In genomic region chr1:227428803-227429202, GRCh38 we compare ENCODE assay signal across 14 cellular contexts.
DNase-seq lines count a peak whose midpoint lies in the region; ATAC-seq, FAIRE-seq and TF ChIP-seq lines count a peak whose summit lies in the region.
"Had no signal": no experiment of that assay in that cellular context is flagged by ENCODE, and none has a peak within 500 bp of the region (broad histone marks: within the 10 kb centered on the region; RNA-seq: fewer than 3 reads in every experiment).

No MANE protein-coding gene starts in this region.

- H2AFZ ChIP-seq in HepG2 (ENCODE audit: low read length), result no peak overlapping the region

- H3K9ac ChIP-seq in HepG2 (ENCODE audit: insufficient read depth, low read depth, low read length) (no peak overlapping the region), endodermal cell (ENCODE audit: extremely low read depth, low read length, poor library complexity, severe bottlenecking) (no peak overlapping the region)

- no peak overlapping the region for H3K27ac Mint-ChIP-seq in CD4-positive, alpha-beta memory T cell
- no peak overlapping the region for H3K27ac Mint-ChIP-seq in endodermal cell
- H3K27ac Mint-ChIP-seq: dendritic cell treated with granulocyte-macrophage colony-stimulating factor and Interleukin-4, amounts not matched to agents 40 ng/mL and 50 ng/mL, for 4 days; H9; IgD-negative memory B cell had no signal

- H3K4me3 Mint-ChIP-seq in CD4-positive, alpha-beta memory T cell, result no peak overlapping the region
- no peak overlapping the region for H3K4me3 Mint-ChIP-seq in endodermal cell
- H3K4me3 Mint-ChIP-seq: dendritic cell treated with granulocyte-macrophage colony-stimulating factor and Interleukin-4, amounts not matched to agents 40 ng/mL and 50 ng/mL, for 4 days; H9; IgD-negative memory B cell had no signal

- H3K9me3 ChIP-seq in body of pancreas, result no peaks in the 10 kb centered on the region
- no peaks in the 10 kb centered on the region for H3K9me3 ChIP-seq in HepG2 (ENCODE audit: low read length)
- H3K9me3 ChIP-seq in tibial artery, result no peaks in the 10 kb centered on the region
- no peaks in the 10 kb centered on the region for H3K9me3 ChIP-seq in CD4-positive, alpha-beta memory T cell (ENCODE audit: control insufficient read depth in 1 of 2, low read length in 2 of 2)
- H3K9me3 ChIP-seq in endodermal cell (ENCODE audit: control insufficient read depth, low read length), result no peaks in the 10 kb centered on the region

- peaks cover 0 to 2% (median 0%) of the 10 kb centered on the region in 8 donors for H3K9me3 Mint-ChIP-seq in CD4-positive, alpha-beta memory T cell
- H3K9me3 Mint-ChIP-seq in endodermal cell, result no peaks in the 10 kb centered on the region
- H3K9me3 Mint-ChIP-seq: dendritic cell treated with granulocyte-macrophage colony-stimulating factor and Interleukin-4, amounts not matched to agents 40 ng/mL and 50 ng/mL, for 4 days; H9; IgD-negative memory B cell had no signal

- TF ChIP-seq POLR2A in body of pancreas (IDR thresholded peaks at IDR 0.05) (no peak), HepG2 (IDR thresholded peaks at IDR 0.05; ENCODE audit: insufficient read depth in 1 of 2, low read depth in 2 of 2, low read length in 2 of 2) (no peak)

- H3K79me2 ChIP-seq in HepG2 (ENCODE audit: insufficient read depth, low read length), result no peaks in the 10 kb centered on the region

- H3K27me3 ChIP-seq in body of pancreas (no peaks in the 10 kb centered on the region), HepG2 (ENCODE audit: control insufficient read depth in 1 of 2, insufficient read depth in 2 of 2, low read length in 2 of 2) (peaks cover 0 to 12% of the 10 kb centered on the region in 2 experiments; a peak in 2 of 5 replicates), tibial artery (no peaks in the 10 kb centered on the region), endodermal cell (ENCODE audit: control insufficient read depth, insufficient read depth, low read length, poor library complexity, severe bottlenecking) (no peaks in the 10 kb centered on the region)
- no peaks in the 10 kb centered on the region for H3K27me3 ChIP-seq in CD4-positive, alpha-beta memory T cell (ENCODE audit: insufficient read depth, low read length)

- POLR2A ChIA-PET in HepG2 (lab: Yijun Ruan, JAX), result no interaction called here
- POLR2A ChIA-PET in CD4-positive, alpha-beta memory T cell (lab: Charles Lee; ENCODE audit: partially characterized antibody), result no interaction called here

- no peaks in the 10 kb centered on the region for H3K36me3 ChIP-seq in body of pancreas (replicated peaks in 1 of 2; ENCODE audit: insufficient read depth in 1 of 2, low read depth in 2 of 2)
- no peaks in the 10 kb centered on the region for H3K36me3 ChIP-seq in HepG2 (replicated peaks in 1 of 2; ENCODE audit: control insufficient read depth in 1 of 2, insufficient read depth in 2 of 2, low read length in 2 of 2)
- no peaks in the 10 kb centered on the region for H3K36me3 ChIP-seq in tibial artery
- no peaks in the 10 kb centered on the region for H3K36me3 ChIP-seq in CD4-positive, alpha-beta memory T cell (ENCODE audit: insufficient read depth, low read length)
- H3K36me3 ChIP-seq in endodermal cell (ENCODE audit: control insufficient read depth, insufficient read depth, low read length), result no peaks in the 10 kb centered on the region

- H3K27me3 Mint-ChIP-seq in CD4-positive, alpha-beta memory T cell, result peaks cover 13 to 17% of the 10 kb centered on the region in 2 donors
- peaks cover 4% of the 10 kb centered on the region for H3K27me3 Mint-ChIP-seq in endodermal cell (ENCODE audit: insufficient read depth)
- H3K27me3 Mint-ChIP-seq: dendritic cell treated with granulocyte-macrophage colony-stimulating factor and Interleukin-4, amounts not matched to agents 40 ng/mL and 50 ng/mL, for 4 days had no signal

- BruUV-seq in HepG2 (replicated peaks; lab: Mats Ljungman, UMichigan), result no TSS peak

- TF ChIP-seq RAD21 in HepG2 (CRISPR knock-in tag; IDR thresholded peaks at IDR 0.05), result no peak

- CTCF ChIA-PET in HepG2 (lab: Yijun Ruan, JAX; ENCODE audit: low intra/inter-chr PET ratio, low total read pairs), result no interaction called here
- CTCF ChIA-PET in CD4-positive, alpha-beta memory T cell (lab: Charles Lee; ENCODE audit: partially characterized antibody), result no interaction called here

- no peaks in the 10 kb centered on the region for H3K36me3 Mint-ChIP-seq in CD4-positive, alpha-beta memory T cell
- H3K36me3 Mint-ChIP-seq in endodermal cell (ENCODE audit: low read depth), result no peaks in the 10 kb centered on the region
- H3K36me3 Mint-ChIP-seq: IgD-negative memory B cell had no signal

- DNase-seq in DMS 273 (lab: John Stamatoyannopoulos, UW; ENCODE audit: unreplicated experiment), result peak; percentile 14
- DNase-seq in DMS 273 treated with DMSO at 0.1 percent for 48 hours (lab: John Stamatoyannopoulos, UW), result no peak
- peak; percentile 33 to 62 (median 46) for DNase-seq in body of pancreas
- peak; percentile 58 for DNase-seq in HepG2 (ENCODE audit: low spot score)
- no peak for DNase-seq in tibial artery
- DNase-seq in CD4-positive, alpha-beta memory T cell, result no peak
- no peak for DNase-seq in endodermal cell
- no peak for DNase-seq in sciatic nerve (ENCODE audit: low spot score)
- DNase-seq: activated CD8-positive, alpha-beta memory T cell treated with anti-CD3 and anti-CD28 coated beads for 24 hours; H9; OCI-M1 had no signal

- TF ChIP-seq CTCF in body of pancreas (IDR thresholded peaks at IDR 0.05) (no peak), HepG2 (CRISPR knock-in tag; IDR thresholded peaks at IDR 0.05) (no peak), tibial artery (IDR thresholded peaks at IDR 0.05) (no peak), endodermal cell (conservative IDR thresholded peaks at IDR 0.05) (no peak)

- H3K4me1 ChIP-seq in body of pancreas (peaks cover 17% of the 10 kb centered on the region), HepG2 (ENCODE audit: insufficient read depth, low read length) (peaks cover 38% of the 10 kb centered on the region), tibial artery (peaks cover 0 to 49% (median 29%) of the 10 kb centered on the region in 4 donors), endodermal cell (ENCODE audit: control insufficient read depth, insufficient read depth, low read length) (no peaks in the 10 kb centered on the region)
- H3K4me1 ChIP-seq in CD4-positive, alpha-beta memory T cell (ENCODE audit: insufficient read depth, low read length), result no peaks in the 10 kb centered on the region

- H3K4me3 ChIP-seq in body of pancreas (no peak overlapping the region), HepG2 (replicated peaks in 1 of 3; ENCODE audit: insufficient read depth in 1 of 3, low read depth in 2 of 3, low read length in 3 of 3) (no peak overlapping the region), tibial artery (peak overlapping the region; percentile 1 to 20), endodermal cell (ENCODE audit: low read length) (no peak overlapping the region)
- no peak overlapping the region for H3K4me3 ChIP-seq in CD4-positive, alpha-beta memory T cell (ENCODE audit: low read length in 2 of 2)

- in situ Hi-C loops in HepG2 (cut with HindIII; ENCODE audit: extremely low pct_ligation_motif_present, low pct_unique_long_range_greater_than_20kb), result no loop called here

- FAIRE-seq in HepG2 (lab: Jason Lieb, UNC), result no peak

- TF ChIP-seq EP300 in HepG2 (IDR thresholded peaks at IDR 0.05; ENCODE audit: low read depth in 2 of 2, low read length in 2 of 2), result no peak
- TF ChIP-seq EP300 in HepG2 (CRISPR knock-in tag; IDR thresholded peaks at IDR 0.05; ENCODE audit: borderline replicate concordance), result no peak

- peak overlapping the region; percentile 42; the same call in 1 of the 2 replicates for H3K4me2 ChIP-seq in HepG2 (ENCODE audit: low read depth, low read length)

- 32 to 40% methylated on average over 4 of the region's 4 CpGs for WGBS in body of pancreas, 2 donors
- 3% methylated on average over 3 of the region's 4 CpGs for whole genome bisulfite sequencing in HepG2 (ENCODE audit: low lambda C conversion rate)
- WGBS in endodermal cell (ENCODE audit: insufficient coverage in 1 of 2, insufficient read length in 1 of 2), 2 experiments, result 89 to 92% methylated on average over 2 to 4 of the region's 4 CpGs

- H4K20me1 ChIP-seq in HepG2 (ENCODE audit: insufficient read depth, low read length), result no peaks in the 10 kb centered on the region

- no peaks in the 10 kb centered on the region for H3K4me1 Mint-ChIP-seq in CD4-positive, alpha-beta memory T cell
- H3K4me1 Mint-ChIP-seq in endodermal cell, result peaks cover 9% of the 10 kb centered on the region
- H3K4me1 Mint-ChIP-seq: IgD-negative memory B cell had no signal

- H3K27ac ChIP-seq in body of pancreas (peak overlapping the region; percentile 17 to 73 (median 54)), HepG2 (ENCODE audit: extremely low read length, insufficient read depth, low read length) (no peak overlapping the region), tibial artery (peak overlapping the region; percentile 55 to 74), endodermal cell (ENCODE audit: low read depth, low read length) (no peak overlapping the region)
- no peak overlapping the region for H3K27ac ChIP-seq in CD4-positive, alpha-beta memory T cell (ENCODE audit: low read depth, low read length)
- H3K27ac ChIP-seq: 22Rv1 had no signal

- intact Hi-C loops in body of pancreas (cut with DNase I), result loop anchor here (10.0 kb wide), 1 partner anchor 204 kb away; no protein-coding TSS in a partner anchor
- intact Hi-C loops in HepG2 (cut with micrococcal nuclease; ENCODE audit: unreplicated experiment), result no loop called here
- intact Hi-C loops in tibial artery (cut with DNase I; ENCODE audit: low total_unique reads), result no loop called here
- intact Hi-C loops in CD4-positive, alpha-beta memory T cell (cut with micrococcal nuclease), result no loop called here
- intact Hi-C loops in sciatic nerve (cut with DNase I), result no loop called here

- ATAC-seq in body of pancreas (peak; percentile 70), HepG2 (peak; percentile 28; the same call in 2 of the 3 replicates), sciatic nerve (no peak)

TF ChIP-seq in HepG2, 621 proteins besides CTCF, POLR2A, EP300 and RAD21 (continues in another document):
- TF ChIP-seq NR2F6 (IDR thresholded peaks at IDR 0.05), result no peak
- peak; percentile 14; the same call in 1 of the 2 replicates for TF ChIP-seq NR2F6 (CRISPR knock-in tag; IDR thresholded peaks at IDR 0.05)

Comparison
In these comparisons a context has a peak if more than half of its experiments do, and no peak if none do; other contexts are left out.
1. DNase-seq: peak in DMS 273 (single experiment), body of pancreas (4 of 4) and HepG2 (single experiment); none in DMS 273 treated with DMSO at 0.1 percent for 48 hours (single experiment), tibial artery (0 of 2), CD4-positive, alpha-beta memory T cell (0 of 5), endodermal cell (single experiment) and sciatic nerve (single experiment).
2. H3K27ac ChIP-seq: peak in body of pancreas (4 of 4) and tibial artery (2 of 2); none in HepG2 (single experiment), CD4-positive, alpha-beta memory T cell (single experiment) and endodermal cell (single experiment).
3. H3K4me3 ChIP-seq: peak in tibial artery (2 of 2); none in body of pancreas (0 of 2), HepG2 (0 of 3), CD4-positive, alpha-beta memory T cell (0 of 2) and endodermal cell (single experiment).